Comparison of ENCODE assay signal across 1 cellular context in genomic region chr15:48440084-48440483, GRCh38.
TF ChIP-seq lines count a peak whose summit lies in the region.

No MANE protein-coding gene starts in this region.

TF ChIP-seq in H1, 55 proteins besides CTCF, POLR2A, EP300 and RAD21 (continued from another document):
- TF ChIP-seq POU5F1 (IDR thresholded peaks at IDR 0.05; ENCODE audit: low read depth, low read length) (no peak), BRCA1 (IDR thresholded peaks at IDR 0.05; ENCODE audit: low read depth, low read length) (no peak), USF2 (IDR thresholded peaks at IDR 0.05; ENCODE audit: low read length) (no peak), KDM5A (IDR thresholded peaks at IDR 0.05; ENCODE audit: low read length) (no peak), HDAC6 (IDR thresholded peaks at IDR 0.05; ENCODE audit: low read depth, low read length) (no peak), MAX (IDR thresholded peaks at IDR 0.05) (peak; percentile 82), ATF2 (IDR thresholded peaks at IDR 0.05; ENCODE audit: low read length) (no peak), CHD1 (IDR thresholded peaks at IDR 0.05; ENCODE audit: low read depth, low read length) (no peak), RNF2 (IDR thresholded peaks at IDR 0.05; ENCODE audit: borderline replicate concordance, low read depth, low read length, missing control alignments, poor library complexity, severe bottlenecking) (no peak), SP2 (IDR thresholded peaks at IDR 0.05; ENCODE audit: low read length) (no peak), GABPA (IDR thresholded peaks at IDR 0.05; ENCODE audit: borderline replicate concordance, insufficient read depth, low read length) (no peak), JUND (IDR thresholded peaks at IDR 0.05; ENCODE audit: low read length) (no peak), NANOG (IDR thresholded peaks at IDR 0.05; ENCODE audit: insufficient read depth, low read depth, low read length, poor library complexity, severe bottlenecking) (no peak), TBP (IDR thresholded peaks at IDR 0.05; ENCODE audit: low read depth, low read length) (peak; percentile 47; the same call in 1 of the 2 replicates), ZNF274 (IDR thresholded peaks at IDR 0.05; ENCODE audit: borderline replicate concordance, extremely low read depth, low read length) (no peak), TCF12 (IDR thresholded peaks at IDR 0.05; ENCODE audit: low read depth, low read length) (peak; percentile 73), YY1 (IDR thresholded peaks at IDR 0.05; ENCODE audit: low read depth, low read length) (no peak), SIRT6 (IDR thresholded peaks at IDR 0.05; ENCODE audit: low read length) (no peak), SRF (IDR thresholded peaks at IDR 0.05; ENCODE audit: low read depth, low read length) (no peak), KDM1A (IDR thresholded peaks at IDR 0.05; ENCODE audit: borderline replicate concordance, low read length) (no peak), E2F6 (IDR thresholded peaks at IDR 0.05) (peak; percentile 70; the same call in 1 of the 2 replicates), TAF1 (IDR thresholded peaks at IDR 0.05; ENCODE audit: low read depth, low read length) (peak; percentile 46; the same call in 1 of the 2 replicates), SUZ12 (IDR thresholded peaks at IDR 0.05; ENCODE audit: low read length) (no peak), SAP30 (IDR thresholded peaks at IDR 0.05; ENCODE audit: insufficient read depth, insufficient replicate concordance, low read length) (no peak), BACH1 (IDR thresholded peaks at IDR 0.05; ENCODE audit: low read length) (no peak)
